In the genomic region with DNA sequence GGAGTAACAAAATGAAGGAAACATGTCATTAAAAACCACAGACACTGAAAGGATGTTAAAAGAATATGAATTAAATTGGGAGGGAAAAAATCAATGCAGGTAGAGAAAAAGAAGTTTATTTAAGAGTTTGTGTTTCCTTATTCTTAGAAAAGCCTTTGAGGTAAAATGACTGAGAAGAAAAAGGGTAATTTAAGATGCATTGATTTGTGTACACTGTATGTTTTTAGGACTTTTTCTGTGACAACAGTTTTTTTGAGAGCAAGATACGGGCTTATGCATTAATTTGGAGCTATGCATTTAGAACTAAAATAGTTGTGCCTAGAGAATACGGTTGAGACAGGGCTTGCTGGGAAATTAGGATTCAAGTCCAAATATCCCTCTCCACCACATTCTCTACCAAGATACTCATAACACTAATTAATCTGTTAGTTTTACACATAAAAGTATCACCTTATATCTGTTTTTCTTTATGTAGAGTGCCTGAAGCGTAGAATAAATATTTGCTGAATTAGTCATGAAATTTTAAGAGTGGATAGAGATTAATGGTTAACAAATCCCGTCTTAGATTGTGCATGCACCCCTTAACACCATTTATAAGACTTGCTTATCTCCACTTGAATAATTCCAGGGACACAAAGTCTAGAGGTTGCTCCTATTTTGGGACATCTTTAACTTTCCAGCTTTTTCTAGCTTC, we compare ENCODE assay signal across 27 cellular contexts.
A peak's percentile ranks its signal among the peaks of the same experiment; 100 is the strongest.
DNase-seq lines count a peak whose midpoint lies in the region; ATAC-seq and TF ChIP-seq lines count a peak whose summit lies in the region.
"Had no signal": no experiment of that assay in that cellular context is flagged by ENCODE, and none has a peak within 500 bp of the region (broad histone marks: within the 10 kb centered on the region; RNA-seq: fewer than 3 reads in every experiment).

No MANE protein-coding gene starts in this region.

- H2BK15ac ChIP-seq in mesenchymal stem cell (ENCODE audit: low read depth, poor library complexity, severe bottlenecking) = no peak overlapping the region

- H3K23ac ChIP-seq in mesenchymal stem cell (ENCODE audit: low read length in 2 of 2) = no peak overlapping the region

- peak; percentile 72 for DNase-seq in ACHN
- DNase-seq in NCI-H69 (lab: John Stamatoyannopoulos, UW) = peak; percentile 42
- peak; percentile 45 for DNase-seq in epithelial cell of esophagus (ENCODE audit: low read depth)
- DNase-seq in mesenchymal stem cell = peak; percentile 8
- no peak for DNase-seq in superior temporal gyrus (ENCODE audit: extremely low spot score)
- DNase-seq in Right ventricle myocardium superior = no peak
- DNase-seq in NCI-H446 (lab: John Stamatoyannopoulos, UW) = no peak
- DNase-seq in NOMO-1 treated with DMSO at 0.1 percent for 48 hours (lab: John Stamatoyannopoulos, UW; ENCODE audit: unreplicated experiment) = no peak
- DNase-seq: activated CD4-positive, CD25-positive, alpha-beta regulatory T cell treated with anti-CD3 and anti-CD28 coated beads, Interleukin-2, amount 50 U/mL, for 72 hours; activated CD8-positive, alpha-beta memory T cell treated with anti-CD3 and anti-CD28 coated beads for 24 hours; activated naive CD4-positive, alpha-beta T cell treated with anti-CD3 and anti-CD28 coated beads for 36 hours; activated T-cell treated with anti-CD3 and anti-CD28 coated beads, Interleukin-2, amount 50 U/mL, for 24 hours; anterior cingulate cortex; esophagus squamous epithelium; IMR-90; MG63; naive thymus-derived CD8-positive, alpha-beta T cell; NCI-H1417 treated with DMSO at 0.1 percent for 48 hours; NCI-H526; ovary; right cardiac atrium; SHP77; stimulated activated CD4-positive, alpha-beta T cell treated with anti-CD3 and anti-CD28 coated beads, Interleukin-15, amount 100 ng/mL, for 24 hours; stimulated activated CD8-positive, alpha-beta memory T cell treated with anti-CD3 and anti-CD28 coated beads, Interleukin-4, amount 100 ng/mL, for 48 hours; upper lobe of left lung had no signal

- intact Hi-C loops in Right ventricle myocardium superior (cut with DNase I) = no loop called here

- H3K27ac ChIP-seq in mesenchymal stem cell (ENCODE audit: low read length, poor library complexity, severe bottlenecking) = peak overlapping the region; percentile 66
- H3K27ac ChIP-seq: C4-2B, esophagus squamous epithelium, HL-60, ovary, upper lobe of left lung had no signal

- no peaks in the 10 kb centered on the region for H3K36me3 ChIP-seq in mesenchymal stem cell (ENCODE audit: control insufficient read depth in 1 of 2, insufficient read depth in 2 of 2, low read depth in 1 of 2, low read length in 2 of 2)
- H3K36me3 ChIP-seq: esophagus squamous epithelium, MG63, ovary, upper lobe of left lung had no signal

- H2BK12ac ChIP-seq in mesenchymal stem cell (ENCODE audit: low read length in 2 of 2) = no peak overlapping the region

- no peak overlapping the region for H2AFZ ChIP-seq in mesenchymal stem cell (ENCODE audit: low read depth, low read length)

- ATAC-seq in Right ventricle myocardium superior (ENCODE audit: poor library complexity) = no peak
- ATAC-seq: naive thymus-derived CD8-positive, alpha-beta T cell; right cardiac atrium had no signal

- H2BK5ac ChIP-seq in mesenchymal stem cell (ENCODE audit: low read depth, low read length, poor library complexity, severe bottlenecking) = no peak overlapping the region

- no peak overlapping the region for H3K14ac ChIP-seq in mesenchymal stem cell (ENCODE audit: low read length in 2 of 2)

- in situ Hi-C loops in ACHN (cut with HindIII; ENCODE audit: low pct_ligation_motif_present, low pct_unique_long_range_greater_than_20kb, low sequenced_read_pairs) = no loop called here

- no peak overlapping the region for H4K91ac ChIP-seq in mesenchymal stem cell (ENCODE audit: low read length)

- no peaks in the 10 kb centered on the region for H3K9me3 ChIP-seq in mesenchymal stem cell (ENCODE audit: control insufficient read depth, low read length)
- H3K9me3 ChIP-seq: esophagus squamous epithelium, MG63, ovary, upper lobe of left lung had no signal

- H3K4me1 ChIP-seq in mesenchymal stem cell (ENCODE audit: control insufficient read depth, insufficient read depth, low read depth, low read length) = no peaks in the 10 kb centered on the region
- H3K4me1 ChIP-seq: upper lobe of left lung had no signal

- no peak overlapping the region for H4K8ac ChIP-seq in mesenchymal stem cell (ENCODE audit: low read length)

- no peak overlapping the region for H3K4me2 ChIP-seq in mesenchymal stem cell (ENCODE audit: low read length, poor library complexity, severe bottlenecking)

- H2BK120ac ChIP-seq in mesenchymal stem cell (ENCODE audit: low read depth, low read length) = no peak overlapping the region

- no peak overlapping the region for H3K9ac ChIP-seq in mesenchymal stem cell (ENCODE audit: low read length)

- WGBS in mesenchymal stem cell = 22% methylated on average over 1 of the region's 4 CpGs

- no peaks in the 10 kb centered on the region for H3K27me3 ChIP-seq in mesenchymal stem cell (ENCODE audit: control insufficient read depth in 1 of 2, insufficient read depth in 1 of 2, low read length in 2 of 2)
- H3K27me3 ChIP-seq: esophagus squamous epithelium, MG63, upper lobe of left lung had no signal

- TF ChIP-seq CTCF in epithelial cell of esophagus (IDR thresholded peaks at IDR 0.05; ENCODE audit: insufficient read depth, low read depth, low read length, missing control alignments) = no peak

- no peak overlapping the region for H3K4me3 ChIP-seq in epithelial cell of esophagus (ENCODE audit: low read length)
- H3K4me3 ChIP-seq in mesenchymal stem cell (ENCODE audit: insufficient read depth in 1 of 2, low read depth in 1 of 2, low read length in 2 of 2) = no peak overlapping the region
- H3K4me3 ChIP-seq: esophagus squamous epithelium, MG63, ovary, upper lobe of left lung had no signal

- H2AK5ac ChIP-seq in mesenchymal stem cell (ENCODE audit: low read length, severe bottlenecking) = no peak overlapping the region

- no peak overlapping the region for H3K18ac ChIP-seq in mesenchymal stem cell (ENCODE audit: low read depth in 1 of 2, low read length in 2 of 2)

- H3K79me1 ChIP-seq in mesenchymal stem cell (replicated peaks; ENCODE audit: low read length, poor library complexity, severe bottlenecking) = no peaks in the 10 kb centered on the region

- no peak overlapping the region for H3K4ac ChIP-seq in mesenchymal stem cell (ENCODE audit: low read depth in 1 of 2, low read length in 2 of 2)

Comparison
In these comparisons a context has a peak if more than half of its experiments do, and no peak if none do; other contexts are left out.
1. DNase-seq: peak in ACHN (single experiment), NCI-H69 (single experiment), epithelial cell of esophagus (single experiment) and mesenchymal stem cell (single experiment); none in superior temporal gyrus (single experiment), Right ventricle myocardium superior (single experiment), NCI-H446 (0 of 2) and NOMO-1 treated with DMSO at 0.1 percent for 48 hours (single experiment).